ENCODE assay signal across 8 cellular contexts in genomic region chr9:21559402-21560280, GRCh38.
DNase-seq lines count a peak whose midpoint lies in the region; ATAC-seq and TF ChIP-seq lines count a peak whose summit lies in the region.

No MANE protein-coding gene starts in this region.

- POLR2A ChIA-PET in CD4-positive, alpha-beta memory T cell (lab: Charles Lee; ENCODE audit: partially characterized antibody) = interaction anchor here (1.5 to 2.0 kb wide), 2 partner anchors 17 to 19 kb away, joined by 5 to 12 read pairs; no protein-coding TSS in a partner anchor

- no peaks in the 10 kb centered on the region for H4K20me1 ChIP-seq in fibroblast of lung (ENCODE audit: control insufficient read depth, extremely low read depth, insufficient read depth, low read length)

- peaks cover 0 to 4% of the 10 kb centered on the region in 2 donors for H3K36me3 Mint-ChIP-seq in CD4-positive, alpha-beta memory T cell
- no peaks in the 10 kb centered on the region for H3K36me3 Mint-ChIP-seq in nephron progenitor cell (ENCODE audit: low read depth)

- H3K4me3 Mint-ChIP-seq in CD4-positive, alpha-beta memory T cell = peak overlapping the region; percentile 81 to 97 (median 88)
- H3K4me3 Mint-ChIP-seq in nephron progenitor cell = peak overlapping the region; percentile 81

- H3K79me2 ChIP-seq in fibroblast of lung (ENCODE audit: control insufficient read depth, insufficient read depth, low read length) = peaks cover 60% of the 10 kb centered on the region

- intact Hi-C loops in CD4-positive, alpha-beta memory T cell (cut with micrococcal nuclease) = loop anchor here (2.0 to 10.0 kb wide), 5 partner anchors 19 to 228 kb away; no protein-coding TSS in a partner anchor
- intact Hi-C loops in tibial artery (cut with DNase I; ENCODE audit: low total_unique reads) = no loop called here

- H3K27me3 Mint-ChIP-seq in CD4-positive, alpha-beta memory T cell = peaks cover 22% of the 10 kb centered on the region in 2 donors
- peaks cover 74% of the 10 kb centered on the region for H3K27me3 Mint-ChIP-seq in nephron progenitor cell (ENCODE audit: low read depth, poor library complexity)

- H3K36me3 ChIP-seq in CD4-positive, alpha-beta memory T cell (ENCODE audit: insufficient read depth, low read length) = no peaks in the 10 kb centered on the region
- H3K36me3 ChIP-seq in fibroblast of lung (ENCODE audit: control insufficient read depth, insufficient read depth, low read length) (no peaks in the 10 kb centered on the region), tibial artery (no peaks in the 10 kb centered on the region)

- H3K4me1 ChIP-seq in CD4-positive, alpha-beta memory T cell (ENCODE audit: insufficient read depth, low read length) = peaks cover 21% of the 10 kb centered on the region
- H3K4me1 ChIP-seq in fibroblast of lung (ENCODE audit: control insufficient read depth, extremely low read depth, insufficient read depth, low read length) = peaks cover 3% of the 10 kb centered on the region
- peaks cover 0 to 17% (median 12%) of the 10 kb centered on the region in 4 donors for H3K4me1 ChIP-seq in tibial artery

- H3K9me3 ChIP-seq in CD4-positive, alpha-beta memory T cell (ENCODE audit: control insufficient read depth in 1 of 2, low read length in 2 of 2) = no peaks in the 10 kb centered on the region
- H3K9me3 ChIP-seq in fibroblast of lung (ENCODE audit: control insufficient read depth, insufficient read depth, low read depth, low read length) (no peaks in the 10 kb centered on the region), tibial artery (no peaks in the 10 kb centered on the region)

- CTCF ChIA-PET in CD4-positive, alpha-beta memory T cell (lab: Charles Lee; ENCODE audit: partially characterized antibody) = interaction anchor here (0.8 to 2.4 kb wide), 14 partner anchors 8 to 324 kb away, joined by 3 to 8 read pairs (median 4); no protein-coding TSS in a partner anchor

- ATAC-seq in GM21619 (IDR thresholded peaks at IDR 0.05; ENCODE audit: unreplicated experiment) (peak; percentile 52), HG03469 (IDR thresholded peaks at IDR 0.05; ENCODE audit: unreplicated experiment) (no peak)

- H3K9me3 Mint-ChIP-seq in CD4-positive, alpha-beta memory T cell = peaks cover 0 to 2% (median 0%) of the 10 kb centered on the region in 8 donors
- H3K9me3 Mint-ChIP-seq in nephron progenitor cell = no peaks in the 10 kb centered on the region

- peak overlapping the region in 3 of 7 donors; percentile 48 to 80 (median 79) for H3K27ac Mint-ChIP-seq in CD4-positive, alpha-beta memory T cell
- no peak overlapping the region for H3K27ac Mint-ChIP-seq in nephron progenitor cell

- peak overlapping the region; percentile 93 for H3K9ac ChIP-seq in fibroblast of lung (ENCODE audit: insufficient read depth, low read length)

- H2AFZ ChIP-seq in fibroblast of lung (ENCODE audit: low read length) = peak overlapping the region; percentile 90

- TF ChIP-seq CTCF in fibroblast of lung (conservative IDR thresholded peaks at IDR 0.05 in 1 of 2, IDR thresholded peaks at IDR 0.05 in 1 of 2; ENCODE audit: low read depth in 1 of 2, low read length in 2 of 2) (no peak), nephron progenitor cell (IDR thresholded peaks at IDR 0.05) (no peak), tibial artery (IDR thresholded peaks at IDR 0.05) (no peak)

- H3K4me2 ChIP-seq in fibroblast of lung (ENCODE audit: extremely low read depth, insufficient read depth, low read length) = peak overlapping the region; percentile 82

- H3K4me1 Mint-ChIP-seq in CD4-positive, alpha-beta memory T cell = peaks cover 16 to 27% (median 21%) of the 10 kb centered on the region in 4 donors
- H3K4me1 Mint-ChIP-seq in nephron progenitor cell = peaks cover 9% of the 10 kb centered on the region

- H3K4me3 ChIP-seq in CD4-positive, alpha-beta memory T cell (ENCODE audit: low read length in 2 of 2) = peak overlapping the region; percentile 59 to 65
- H3K4me3 ChIP-seq in fibroblast of lung (replicated peaks in 1 of 4; ENCODE audit: control extremely low read depth in 1 of 4, insufficient read depth in 1 of 4, low read depth in 3 of 4, low read length in 4 of 4) (peak overlapping the region; percentile 84 to 97 (median 90)), tibial artery (peak overlapping the region; percentile 40 to 51)

- peak; percentile 48 to 65 (median 52) for DNase-seq in CD4-positive, alpha-beta memory T cell
- DNase-seq in NCI-H1048 (lab: John Stamatoyannopoulos, UW) (peak; percentile 26), fibroblast of lung (ENCODE audit: low read depth in 2 of 2) (peak; percentile 66 to 88), nephron progenitor cell (peak; percentile 76), tibial artery (no peak)
- DNase-seq in activated T-cell treated with anti-CD3 and anti-CD28 coated beads, Interleukin-2, amount 50 U/mL, for 48 hours = peak; percentile 54 to 66

- H3K27ac ChIP-seq in CD4-positive, alpha-beta memory T cell (ENCODE audit: low read depth, low read length) = no peak overlapping the region
- peak overlapping the region; percentile 96 for H3K27ac ChIP-seq in fibroblast of lung (ENCODE audit: insufficient read depth, low read length)
- no peak overlapping the region for H3K27ac ChIP-seq in tibial artery

- peaks cover 32% of the 10 kb centered on the region for H3K27me3 ChIP-seq in CD4-positive, alpha-beta memory T cell (ENCODE audit: insufficient read depth, low read length)
- H3K27me3 ChIP-seq in fibroblast of lung (ENCODE audit: control insufficient read depth, insufficient read depth, low read length) = no peaks in the 10 kb centered on the region
- peaks cover 0 to 65% of the 10 kb centered on the region in 2 donors for H3K27me3 ChIP-seq in tibial artery

Comparison
In these comparisons a context has a peak if more than half of its experiments do, and no peak if none do; other contexts are left out.
1. DNase-seq: peak in CD4-positive, alpha-beta memory T cell (5 of 5), NCI-H1048 (single experiment), activated T-cell treated with anti-CD3 and anti-CD28 coated beads, Interleukin-2, amount 50 U/mL, for 48 hours (2 of 2), fibroblast of lung (2 of 2) and nephron progenitor cell (single experiment); none in tibial artery (0 of 2).
2. Peak in every context shown above with its lines, with median percentiles within 50 percentile points of each other: H3K4me3 ChIP-seq.